ENCODE assay signal across 21 cellular contexts in the genomic region with DNA sequence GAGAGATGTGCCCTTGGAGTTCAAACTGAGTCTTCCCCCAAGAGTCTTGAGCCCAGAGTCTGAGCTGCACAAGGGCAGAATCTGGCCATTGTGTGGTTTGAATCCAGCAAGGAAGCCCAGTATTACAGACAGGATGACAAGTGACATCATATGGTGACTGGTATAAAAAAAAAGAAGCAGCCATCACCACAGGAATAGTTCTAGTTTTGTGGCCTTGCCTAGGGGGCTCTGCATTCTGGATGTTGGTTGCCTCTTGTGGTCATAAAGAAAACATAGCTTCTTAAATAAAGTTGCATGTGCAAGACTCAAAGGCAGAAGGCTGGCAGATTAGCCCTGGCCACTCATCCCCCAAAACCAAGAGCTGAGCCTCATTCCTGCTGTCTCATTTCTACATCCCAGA. TPM values are rescaled to one million over a fixed set of nuclear protein-coding genes. Genes with fewer than 3 reads are reported as not detected.
"Had no signal": no experiment of that assay in that cellular context is flagged by ENCODE, and none has a peak within 500 bp of the region (broad histone marks: within the 10 kb centered on the region; RNA-seq: fewer than 3 reads in every experiment).

No MANE protein-coding gene starts in this region.

- H3K27ac ChIP-seq: colonic mucosa, thyroid gland, vagina had no signal

- H3K9me3 ChIP-seq: colonic mucosa, thyroid gland, vagina had no signal

- H3K27me3 ChIP-seq: colonic mucosa, thyroid gland, vagina had no signal

- DNase-seq: activated CD4-positive, alpha-beta T cell treated with anti-CD3 and anti-CD28 coated beads, Interleukin-2, amount 50 U/mL, for 1 hour; activated CD4-positive, CD25-positive, alpha-beta regulatory T cell; activated CD8-positive, alpha-beta memory T cell treated with anti-CD3 and anti-CD28 coated beads for 24 hours; activated naive CD4-positive, alpha-beta T cell; activated naive CD8-positive, alpha-beta T cell treated with anti-CD3 and anti-CD28 coated beads, Interleukin-2, amount 10 ng/mL, durations not matched to agents 7 days and 5 days; central memory CD4-positive, alpha-beta T cell; colonic mucosa; hippocampal formation; naive thymus-derived CD4-positive, alpha-beta T cell; posterior cingulate gyrus; retina; stimulated activated CD4-positive, alpha-beta T cell treated with anti-CD3 and anti-CD28 coated beads, Interleukin-4, amount 100 ng/mL, for 1 hour; stimulated activated naive B cell treated with anti-CD40 and anti-IgM and Interleukin-4, amounts not matched to agents 10 μg/mL and 1 μg/mL and 100 μg/mL, for 72 hours; thyroid gland had no signal

- FAIRE-seq: keratinocyte had no signal

- ATAC-seq: esophagus mucosa; left lobe of liver; naive thymus-derived CD4-positive, alpha-beta T cell had no signal

- H3K4me3 ChIP-seq: colonic mucosa, thyroid gland, vagina had no signal

- H3K4me1 ChIP-seq: colonic mucosa, thyroid gland, vagina had no signal

- H3K36me3 ChIP-seq: colonic mucosa, thyroid gland, vagina had no signal

RNA-seq across cellular contexts. Expression of gene LRRC72, which starts 16.8 kb away (rescaled TPM):
- total RNA-seq: activated naive CD8-positive, alpha-beta T cell treated with anti-CD3 and anti-CD28 coated beads, Interleukin-2, amount 10 ng/mL, durations not matched to agents 7 days and 5 days; colonic mucosa; esophagus mucosa; fibroblast of villous mesenchyme; left lobe of liver; lung microvascular endothelial cell; mononuclear cell; naive thymus-derived CD4-positive, alpha-beta T cell; thyroid gland; vagina had no signal
- polyA plus RNA-seq: keratinocyte; naive thymus-derived CD4-positive, alpha-beta T cell had no signal

RNA-seq across cellular contexts. Expression of gene SOSTDC1, which starts 44.3 kb away (rescaled TPM):
- total RNA-seq: activated naive CD8-positive, alpha-beta T cell treated with anti-CD3 and anti-CD28 coated beads, Interleukin-2, amount 10 ng/mL, durations not matched to agents 7 days and 5 days; fibroblast of villous mesenchyme; left lobe of liver; lung microvascular endothelial cell; mononuclear cell; naive thymus-derived CD4-positive, alpha-beta T cell had no signal
- polyA plus RNA-seq: naive thymus-derived CD4-positive, alpha-beta T cell had no signal
